In the genomic region with DNA sequence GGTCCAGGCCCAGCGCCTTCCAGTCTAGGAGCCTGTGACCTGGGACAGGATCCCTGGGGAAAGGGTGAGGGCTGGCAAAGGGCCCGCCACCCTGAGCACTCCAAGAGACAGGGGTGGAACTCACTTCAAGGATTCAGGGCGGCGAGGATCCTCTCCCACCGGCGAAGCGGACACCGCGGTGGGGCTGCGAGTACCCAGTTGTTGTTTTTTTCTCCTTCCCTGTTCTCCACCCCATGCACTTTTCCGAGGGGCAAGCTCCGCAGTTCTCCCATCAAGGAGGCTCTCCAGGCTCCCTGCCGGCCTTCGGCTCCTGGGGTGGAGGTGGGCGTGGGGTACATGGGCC, we compare ENCODE assay signal across 9 cellular contexts. TPM values are rescaled to one million over a fixed set of nuclear protein-coding genes. Genes with fewer than 3 reads are reported as not detected.
A peak's percentile ranks its signal among the peaks of the same experiment; 100 is the strongest.
DNase-seq lines count a peak whose midpoint lies in the region; ATAC-seq and TF ChIP-seq lines count a peak whose summit lies in the region.
"Had no signal": no experiment of that assay in that cellular context is flagged by ENCODE, and none has a peak within 500 bp of the region (broad histone marks: within the 10 kb centered on the region; RNA-seq: fewer than 3 reads in every experiment).

No MANE protein-coding gene starts in this region.

- H3K36me3 Mint-ChIP-seq in activated CD4-positive, alpha-beta T cell treated with anti-CD3 and anti-CD28 coated beads, Interleukin-2, amount 10 ng/mL, durations not matched to agents 7 days and 5 days (ENCODE audit: low read depth) = no peaks in the 10 kb centered on the region
- H3K36me3 Mint-ChIP-seq in chondrocyte (ENCODE audit: low read depth) = no peaks in the 10 kb centered on the region

- peak overlapping the region; percentile 45 for H3K4me3 Mint-ChIP-seq in activated CD4-positive, alpha-beta T cell treated with anti-CD3 and anti-CD28 coated beads, Interleukin-2, amount 10 ng/mL, durations not matched to agents 7 days and 5 days
- H3K4me3 Mint-ChIP-seq in chondrocyte (ENCODE audit: unreplicated experiment) = peak overlapping the region; percentile 62

- peak overlapping the region; percentile 53 for H3K4me3 ChIP-seq in lung
- peak overlapping the region; percentile 40 to 55 for H3K4me3 ChIP-seq in tibial artery
- H3K4me3 ChIP-seq in ovary = no peak overlapping the region

- intact Hi-C loops in tibial artery (cut with DNase I; ENCODE audit: low total_unique reads) (no loop called here), ovary (cut with DNase I) (no loop called here)

- TF ChIP-seq CTCF in chondrocyte (IDR thresholded peaks at IDR 0.05) (no peak), lung (IDR thresholded peaks at IDR 0.05; ENCODE audit: control extremely low read depth, extremely low read depth) (no peak), tibial artery (IDR thresholded peaks at IDR 0.05) (no peak), ovary (IDR thresholded peaks at IDR 0.05) (no peak)

- ATAC-seq in lung (ENCODE audit: insufficient read depth, low FRiP score) (no peak), HG02973 (IDR thresholded peaks at IDR 0.05; ENCODE audit: unreplicated experiment) (no peak)

- peak overlapping the region in 1 of 2 donors; percentile 71 for H3K27ac ChIP-seq in lung (ENCODE audit: low read depth in 1 of 2, low read length in 1 of 2)
- H3K27ac ChIP-seq in tibial artery = no peak overlapping the region
- no peak overlapping the region for H3K27ac ChIP-seq in ovary

- no peaks in the 10 kb centered on the region for H3K27me3 ChIP-seq in lung (ENCODE audit: control insufficient read depth, insufficient read depth)
- H3K27me3 ChIP-seq in tibial artery = peaks cover 0 to 57% of the 10 kb centered on the region in 2 donors
- H3K27me3 ChIP-seq in ovary = no peaks in the 10 kb centered on the region

- H3K27ac Mint-ChIP-seq in activated CD4-positive, alpha-beta T cell treated with anti-CD3 and anti-CD28 coated beads, Interleukin-2, amount 10 ng/mL, durations not matched to agents 7 days and 5 days = no peak overlapping the region
- no peak overlapping the region for H3K27ac Mint-ChIP-seq in chondrocyte (ENCODE audit: unreplicated experiment)

- 58 to 61% methylated on average over 15 of the region's 15 CpGs for WGBS in lung, 2 donors
- 63 to 76% (median 68%) methylated on average over 15 of the region's 15 CpGs for WGBS in ovary, 3 donors

- H3K4me1 ChIP-seq in lung (ENCODE audit: control insufficient read depth in 2 of 2, insufficient read depth in 2 of 2, low read length in 2 of 2) (peaks cover 2 to 8% of the 10 kb centered on the region in 2 donors), tibial artery (peaks cover 0 to 18% (median 12%) of the 10 kb centered on the region in 4 donors), ovary (ENCODE audit: insufficient read depth) (no peaks in the 10 kb centered on the region)

- no peaks in the 10 kb centered on the region for H3K36me3 ChIP-seq in lung (ENCODE audit: control insufficient read depth in 2 of 2, insufficient read depth in 2 of 2, low read length in 2 of 2)
- H3K36me3 ChIP-seq in tibial artery = no peaks in the 10 kb centered on the region
- H3K36me3 ChIP-seq in ovary = no peaks in the 10 kb centered on the region

- peaks cover 43% of the 10 kb centered on the region for H3K27me3 Mint-ChIP-seq in activated CD4-positive, alpha-beta T cell treated with anti-CD3 and anti-CD28 coated beads, Interleukin-2, amount 10 ng/mL, durations not matched to agents 7 days and 5 days
- peaks cover 22% of the 10 kb centered on the region for H3K27me3 Mint-ChIP-seq in chondrocyte (ENCODE audit: low read depth)

- TF ChIP-seq EP300 in ovary (IDR thresholded peaks at IDR 0.05) = no peak

- H3K4me1 Mint-ChIP-seq in activated CD4-positive, alpha-beta T cell treated with anti-CD3 and anti-CD28 coated beads, Interleukin-2, amount 10 ng/mL, durations not matched to agents 7 days and 5 days = no peaks in the 10 kb centered on the region
- H3K4me1 Mint-ChIP-seq in chondrocyte (ENCODE audit: low read depth) = peaks cover 4% of the 10 kb centered on the region

- H3K9me3 ChIP-seq in lung (ENCODE audit: control insufficient read depth in 2 of 2, insufficient read depth in 1 of 2, low read length in 1 of 2) (no peaks in the 10 kb centered on the region), tibial artery (no peaks in the 10 kb centered on the region), ovary (no peaks in the 10 kb centered on the region)

- DNase-seq in activated CD4-positive, alpha-beta T cell treated with anti-CD3 and anti-CD28 coated beads, Interleukin-2, amount 10 ng/mL, durations not matched to agents 7 days and 5 days = no peak
- no peak for DNase-seq in activated CD4-positive, alpha-beta T cell treated with anti-CD3 and anti-CD28 coated beads, Interleukin-2, amount 50 U/mL, for 4 hours
- no peak for DNase-seq in chondrocyte (ENCODE audit: low spot score)
- DNase-seq in lung (ENCODE audit: low spot score) = no peak
- peak in 1 of 2 donors; percentile 38 for DNase-seq in tibial artery
- no peak for DNase-seq in CD1c-positive myeloid dendritic cell (ENCODE audit: extremely low spot score)
- DNase-seq in ovary = no peak

- CTCF ChIA-PET in activated CD4-positive, alpha-beta T cell treated with anti-CD3 and anti-CD28 coated beads, Interleukin-2, amount 10 ng/mL, durations not matched to agents 7 days and 5 days (lab: Charles Lee) = no interaction called here

- POLR2A ChIA-PET in activated CD4-positive, alpha-beta T cell treated with anti-CD3 and anti-CD28 coated beads, Interleukin-2, amount 10 ng/mL, durations not matched to agents 7 days and 5 days (lab: Charles Lee) = no interaction called here

- TF ChIP-seq POLR2A in ovary (IDR thresholded peaks at IDR 0.05) = no peak

- no peaks in the 10 kb centered on the region for H3K9me3 Mint-ChIP-seq in activated CD4-positive, alpha-beta T cell treated with anti-CD3 and anti-CD28 coated beads, Interleukin-2, amount 10 ng/mL, durations not matched to agents 7 days and 5 days
- no peaks in the 10 kb centered on the region for H3K9me3 Mint-ChIP-seq in chondrocyte (ENCODE audit: low read depth)

RNA-seq across cellular contexts. Expression of a gene that starts 0.4 kb away (rescaled TPM):
- total RNA-seq in activated CD4-positive, alpha-beta T cell treated with anti-CD3 and anti-CD28 coated beads, Interleukin-2, amount 10 ng/mL, durations not matched to agents 7 days and 5 days = not detected
- total RNA-seq in chondrocyte (0.20 TPM in 1 of 3 replicates, not detected in the others), lung (10 to 100 TPM in 1 of 2 donors, 1 to 10 TPM in 1; 2.3 to 22.6 TPM), ovary (1 to 10 TPM in 1 of 7 donors, under 1 TPM in 6; 0.12 to 1.7 (median 0.66) TPM)
- polyA plus RNA-seq in lung (10 to 100 TPM in 1 of 2 donors, 1 to 10 TPM in 1; 9.2 to 11.8 TPM), ovary (1 to 10 TPM in 1 of 2 donors, under 1 TPM in 1; 0.48 to 2.4 TPM)
- total RNA-seq: dermis microvascular lymphatic vessel endothelial cell had no signal
